ENCODE assay signal across 12 cellular contexts in the genomic region with DNA sequence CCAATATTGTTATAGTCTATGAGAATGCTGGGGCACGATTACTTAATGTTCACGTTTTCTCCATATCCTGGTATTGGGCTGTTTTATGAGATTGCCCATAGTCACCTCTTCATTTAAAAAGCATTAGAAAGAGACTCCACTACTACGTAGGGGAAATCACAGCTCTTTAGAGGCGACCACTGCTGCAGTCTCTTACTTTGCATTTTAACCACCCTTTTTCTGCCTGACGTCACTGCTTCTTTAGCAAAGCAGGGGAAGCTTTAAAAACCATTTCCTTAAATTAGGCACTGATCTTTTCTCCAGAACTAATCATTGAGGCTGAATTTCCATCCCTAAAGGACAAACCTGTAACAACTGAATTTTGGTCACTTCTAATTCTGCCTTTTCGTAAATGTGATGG. TPM values are rescaled to one million over a fixed set of nuclear protein-coding genes. Genes with fewer than 3 reads are reported as not detected.
A peak's percentile ranks its signal among the peaks of the same experiment; 100 is the strongest.
DNase-seq lines count a peak whose midpoint lies in the region; ATAC-seq and TF ChIP-seq lines count a peak whose summit lies in the region.
"Had no signal": no experiment of that assay in that cellular context is flagged by ENCODE, and none has a peak within 500 bp of the region (broad histone marks: within the 10 kb centered on the region; RNA-seq: fewer than 3 reads in every experiment).

No MANE protein-coding gene starts in this region.

- H2AFZ ChIP-seq in smooth muscle cell (ENCODE audit: low read depth), result no peak overlapping the region

- peaks cover 92% of the 10 kb centered on the region for H4K20me1 ChIP-seq in smooth muscle cell (ENCODE audit: low read depth)

- TF ChIP-seq CTCF in coronary artery (IDR thresholded peaks at IDR 0.05) (no peak), smooth muscle cell (IDR thresholded peaks at IDR 0.05; ENCODE audit: borderline replicate concordance, insufficient read depth, poor library complexity, severe bottlenecking) (no peak)

- H3K79me2 ChIP-seq in smooth muscle cell (ENCODE audit: low read depth), result peaks cover 78% of the 10 kb centered on the region

- no peaks in the 10 kb centered on the region for H3K9me3 ChIP-seq in smooth muscle cell (replicated peaks; ENCODE audit: low read depth)
- H3K9me3 ChIP-seq: spleen had no signal

- DNase-seq in coronary artery (ENCODE audit: low spot score) (no peak), smooth muscle cell (lab: John Stamatoyannopoulos, UW; ENCODE audit: unreplicated experiment) (no peak), medulla oblongata (ENCODE audit: extremely low spot score) (no peak), OCI-M2 (lab: John Stamatoyannopoulos, UW; ENCODE audit: unreplicated experiment) (no peak), mucosa of gallbladder (ENCODE audit: low spot score) (no peak), NCI-H1436 treated with DMSO at 0.1 percent for 48 hours (lab: John Stamatoyannopoulos, UW) (no peak)
- DNase-seq: activated CD8-positive, alpha-beta memory T cell treated with anti-CD3 and anti-CD28 coated beads, Interleukin-2, amount 50 U/mL, for 48 hours; brain microvascular endothelial cell; spleen had no signal

- H3K4me3 ChIP-seq in coronary artery (peak overlapping the region; percentile 43), smooth muscle cell (no peak overlapping the region)

- H3K27me3 ChIP-seq in smooth muscle cell (ENCODE audit: low read depth), result no peaks in the 10 kb centered on the region
- H3K27me3 ChIP-seq: brain microvascular endothelial cell, spleen had no signal

- peaks cover 63% of the 10 kb centered on the region for H3K4me1 ChIP-seq in smooth muscle cell (ENCODE audit: low read depth)

- ATAC-seq in GM18858 (IDR thresholded peaks at IDR 0.05; ENCODE audit: unreplicated experiment), result peak; percentile 17
- ATAC-seq in HG02885 (IDR thresholded peaks at IDR 0.05; ENCODE audit: poor library complexity, unreplicated experiment), result peak; percentile 22
- ATAC-seq: left lobe of liver had no signal

- no peaks in the 10 kb centered on the region for H3K36me3 ChIP-seq in smooth muscle cell (ENCODE audit: low read depth)
- H3K36me3 ChIP-seq: brain microvascular endothelial cell, spleen had no signal

- WGBS in smooth muscle cell (ENCODE audit: low lambda C conversion rate), result 28% methylated on average over 6 of the region's 6 CpGs

- no peak overlapping the region for H3K9ac ChIP-seq in smooth muscle cell (ENCODE audit: low read depth)

- H3K4me2 ChIP-seq in smooth muscle cell, result peak overlapping the region; percentile 72

- H3F3A ChIP-seq in smooth muscle cell (ENCODE audit: low read depth), result peaks cover 5% of the 10 kb centered on the region

- H3K27ac ChIP-seq in coronary artery, result no peak overlapping the region
- H3K27ac ChIP-seq in smooth muscle cell (ENCODE audit: low read depth), result peak overlapping the region; percentile 42
- H3K27ac ChIP-seq: brain microvascular endothelial cell had no signal

RNA-seq across cellular contexts. Expression of gene ZNF608, which starts 38.9 kb away (rescaled TPM):
- total RNA-seq in smooth muscle cell (33.1 and 69.5 TPM in 2 replicates), mucosa of gallbladder (37.1 TPM)
- polyA plus RNA-seq in smooth muscle cell, result 15.4 and 22.0 TPM in 2 replicates
